ENCODE assay signal across 23 cellular contexts in genomic region chr20:44301285-44301684, GRCh38. TPM values are rescaled to one million over a fixed set of nuclear protein-coding genes. Genes with fewer than 3 reads are reported as not detected.
DNase-seq lines count a peak whose midpoint lies in the region; ATAC-seq, FAIRE-seq and TF ChIP-seq lines count a peak whose summit lies in the region.
"Had no signal": no experiment of that assay in that cellular context is flagged by ENCODE, and none has a peak within 500 bp of the region (broad histone marks: within the 10 kb centered on the region; RNA-seq: fewer than 3 reads in every experiment).

No MANE protein-coding gene starts in this region.

- H3K4me1 ChIP-seq in HepG2 (ENCODE audit: insufficient read depth, low read length), result peaks cover 27% of the 10 kb centered on the region
- peaks cover 0 to 15% (median 0%) of the 10 kb centered on the region in 4 donors for H3K4me1 ChIP-seq in right lobe of liver
- no peaks in the 10 kb centered on the region for H3K4me1 ChIP-seq in RWPE2 (ENCODE audit: insufficient read depth, poor library complexity, severe bottlenecking)
- peaks cover 3% of the 10 kb centered on the region for H3K4me1 ChIP-seq in upper lobe of right lung
- H3K4me1 ChIP-seq in BE2C, result no peaks in the 10 kb centered on the region
- H3K4me1 ChIP-seq: HAP-1 had no signal

- TF ChIP-seq CTCF in HepG2 (CRISPR knock-in tag; IDR thresholded peaks at IDR 0.05) (no peak), right lobe of liver (IDR thresholded peaks at IDR 0.05) (no peak), RWPE2 (IDR thresholded peaks at IDR 0.05; ENCODE audit: poor library complexity, severe bottlenecking) (no peak), nephron (IDR thresholded peaks at IDR 0.05; ENCODE audit: unreplicated experiment in 3 of 3) (no peak), upper lobe of right lung (IDR thresholded peaks at IDR 0.05) (no peak), endothelial cell (IDR thresholded peaks at IDR 0.05; ENCODE audit: unreplicated experiment) (no peak), BE2C (IDR thresholded peaks at IDR 0.05; ENCODE audit: low read depth, low read length) (no peak)

- DNase-seq in HepG2 (ENCODE audit: low spot score) (no peak), right lobe of liver (no peak), RWPE2 (ENCODE audit: low spot score) (peak; percentile 11), upper lobe of right lung (peak; percentile 2), endothelial cell (ENCODE audit: low spot score) (no peak), BE2C (no peak), immature natural killer cell (no peak)
- DNase-seq: ACHN; Calu3; CD4-positive, alpha-beta memory T cell; GM23248; KBM-7 had no signal

- H3K36me3 Mint-ChIP-seq in nephron (ENCODE audit: low read depth) (no peaks in the 10 kb centered on the region), endothelial cell (ENCODE audit: low read depth, unreplicated experiment) (no peaks in the 10 kb centered on the region), immature natural killer cell (peaks cover 0 to 10% (median 0%) of the 10 kb centered on the region in 3 donors)

- H3K9me3 ChIP-seq in HepG2 (ENCODE audit: low read length) (no peaks in the 10 kb centered on the region), right lobe of liver (no peaks in the 10 kb centered on the region), RWPE2 (ENCODE audit: severe bottlenecking) (no peaks in the 10 kb centered on the region), upper lobe of right lung (no peaks in the 10 kb centered on the region), BE2C (no peaks in the 10 kb centered on the region)
- H3K9me3 ChIP-seq: HAP-1 had no signal

- POLR2A ChIA-PET in HepG2 (lab: Yijun Ruan, JAX), result interaction anchor here (1.9 to 2.0 kb wide), 2 partner anchors 9 to 101 kb away, joined by 6 to 11 read pairs; partner anchors contain the start of gene FITM2

- TF ChIP-seq RAD21 in HepG2 (CRISPR knock-in tag; IDR thresholded peaks at IDR 0.05), result no peak

- H3K4me3 ChIP-seq in HepG2 (replicated peaks in 1 of 3; ENCODE audit: insufficient read depth in 1 of 3, low read depth in 2 of 3, low read length in 3 of 3) (no peak overlapping the region), right lobe of liver (no peak overlapping the region), RWPE2 (ENCODE audit: severe bottlenecking) (no peak overlapping the region), upper lobe of right lung (no peak overlapping the region), BE2C (ENCODE audit: low read depth, low read length) (no peak overlapping the region)
- H3K4me3 ChIP-seq: GM23248, HAP-1 had no signal

- TF ChIP-seq EP300 in HepG2 (IDR thresholded peaks at IDR 0.05; ENCODE audit: low read depth in 2 of 2, low read length in 2 of 2), result no peak
- TF ChIP-seq EP300 in HepG2 (CRISPR knock-in tag; IDR thresholded peaks at IDR 0.05; ENCODE audit: borderline replicate concordance), result no peak

- no peaks in the 10 kb centered on the region for H3K27me3 ChIP-seq in HepG2 (ENCODE audit: control insufficient read depth in 1 of 2, insufficient read depth in 2 of 2, low read length in 2 of 2)
- H3K27me3 ChIP-seq in right lobe of liver, result no peaks in the 10 kb centered on the region
- H3K27me3 ChIP-seq in RWPE2 (ENCODE audit: insufficient read depth, poor library complexity, severe bottlenecking), result no peaks in the 10 kb centered on the region
- no peaks in the 10 kb centered on the region for H3K27me3 ChIP-seq in upper lobe of right lung
- H3K27me3 ChIP-seq in BE2C, result no peaks in the 10 kb centered on the region

- H3K79me2 ChIP-seq in HepG2 (ENCODE audit: insufficient read depth, low read length), result no peaks in the 10 kb centered on the region

- no peak overlapping the region for H3K9ac ChIP-seq in HepG2 (ENCODE audit: insufficient read depth, low read depth, low read length)
- H3K9ac ChIP-seq: GM23248 had no signal

- FAIRE-seq in HepG2 (lab: Jason Lieb, UNC), result no peak
- FAIRE-seq: A204.1, G401.6, GM12891 had no signal

- in situ Hi-C loops in HepG2 (cut with HindIII; ENCODE audit: extremely low pct_ligation_motif_present, low pct_unique_long_range_greater_than_20kb), result no loop called here

- no peak for TF ChIP-seq POLR2A in HepG2 (IDR thresholded peaks at IDR 0.05; ENCODE audit: insufficient read depth in 1 of 2, low read depth in 2 of 2, low read length in 2 of 2)
- no peak for TF ChIP-seq POLR2A in right lobe of liver (IDR thresholded peaks at IDR 0.05)

- H3K9me3 Mint-ChIP-seq in nephron, result no peaks in the 10 kb centered on the region
- H3K9me3 Mint-ChIP-seq in endothelial cell (ENCODE audit: unreplicated experiment), result no peaks in the 10 kb centered on the region
- H3K9me3 Mint-ChIP-seq in immature natural killer cell, result no peaks in the 10 kb centered on the region
- H3K9me3 Mint-ChIP-seq: CD4-positive, alpha-beta memory T cell had no signal

- H3K4me1 Mint-ChIP-seq in nephron (peaks cover 13% of the 10 kb centered on the region), endothelial cell (ENCODE audit: unreplicated experiment) (no peaks in the 10 kb centered on the region), immature natural killer cell (peaks cover 0 to 4% of the 10 kb centered on the region in 2 donors)
- H3K4me1 Mint-ChIP-seq: CD14-positive monocyte had no signal

- no peak overlapping the region for H3K4me2 ChIP-seq in HepG2 (ENCODE audit: low read depth, low read length)

- H4K20me1 ChIP-seq in HepG2 (ENCODE audit: insufficient read depth, low read length), result no peaks in the 10 kb centered on the region

- no peak overlapping the region for H3K4me3 Mint-ChIP-seq in nephron
- H3K4me3 Mint-ChIP-seq in endothelial cell (ENCODE audit: unreplicated experiment), result no peak overlapping the region
- no peak overlapping the region for H3K4me3 Mint-ChIP-seq in immature natural killer cell
- H3K4me3 Mint-ChIP-seq: CD14-positive monocyte; CD4-positive, alpha-beta memory T cell; IgD-negative memory B cell had no signal

- H3K27ac Mint-ChIP-seq in nephron (peak overlapping the region; percentile 54 to 80 (median 73)), endothelial cell (ENCODE audit: unreplicated experiment) (no peak overlapping the region), immature natural killer cell (no peak overlapping the region)
- H3K27ac Mint-ChIP-seq: CD14-positive monocyte had no signal

- ATAC-seq in HepG2, result no peak
- ATAC-seq in right lobe of liver, result no peak
- no peak for ATAC-seq in RWPE2 (ENCODE audit: low read depth)
- no peak for ATAC-seq in upper lobe of right lung

- intact Hi-C loops in HepG2 (cut with micrococcal nuclease; ENCODE audit: unreplicated experiment) (no loop called here), right lobe of liver (cut with DNase I) (loop anchor here in 1 of 2 donors (10.0 kb wide), 1 partner anchor 76 kb away; no protein-coding TSS in a partner anchor), upper lobe of right lung (cut with DNase I) (no loop called here)

- CTCF ChIA-PET in HepG2 (lab: Yijun Ruan, JAX; ENCODE audit: low intra/inter-chr PET ratio, low total read pairs), result no interaction called here

- no TSS peak for BruUV-seq in HepG2 (replicated peaks; lab: Mats Ljungman, UMichigan)

- H3K27me3 Mint-ChIP-seq in nephron (ENCODE audit: low read depth) (no peaks in the 10 kb centered on the region), endothelial cell (ENCODE audit: unreplicated experiment) (peaks cover 4% of the 10 kb centered on the region), immature natural killer cell (ENCODE audit: low read depth in 3 of 3) (peaks cover 0 to 2% (median 2%) of the 10 kb centered on the region in 3 donors)
- H3K27me3 Mint-ChIP-seq: CD4-positive, alpha-beta memory T cell; IgD-negative memory B cell had no signal

- H3K27ac ChIP-seq in HepG2 (ENCODE audit: extremely low read length, insufficient read depth, low read length), result peak overlapping the region; percentile 82
- H3K27ac ChIP-seq in right lobe of liver, result no peak overlapping the region
- H3K27ac ChIP-seq in RWPE2 (ENCODE audit: poor library complexity, severe bottlenecking), result no peak overlapping the region
- no peak overlapping the region for H3K27ac ChIP-seq in upper lobe of right lung
- H3K27ac ChIP-seq: GM23248, HL-60 had no signal

- no peak overlapping the region for H2AFZ ChIP-seq in HepG2 (ENCODE audit: low read length)
- H2AFZ ChIP-seq: GM23248 had no signal

- no peaks in the 10 kb centered on the region; a peak in 1 of 5 replicates for H3K36me3 ChIP-seq in HepG2 (replicated peaks in 1 of 2; ENCODE audit: control insufficient read depth in 1 of 2, insufficient read depth in 2 of 2, low read length in 2 of 2)
- H3K36me3 ChIP-seq in right lobe of liver, result no peaks in the 10 kb centered on the region
- H3K36me3 ChIP-seq in RWPE2 (ENCODE audit: low read depth), result no peaks in the 10 kb centered on the region
- peaks cover 4% of the 10 kb centered on the region for H3K36me3 ChIP-seq in upper lobe of right lung
- no peaks in the 10 kb centered on the region for H3K36me3 ChIP-seq in BE2C
- H3K36me3 ChIP-seq: HAP-1 had no signal

RNA-seq across cellular contexts. Expression of gene FITM2, which starts 9.7 kb away (rescaled TPM):
- total RNA-seq in HepG2 (2016; rRNA removed; fragmentation: Illumina TruSeq; extraction: Trizol) (13.6 and 24.5 TPM in 2 replicates), right lobe of liver (1 to 10 TPM; 3.6 to 8.0 (median 6.4) TPM), upper lobe of right lung (12.6 TPM), endothelial cell (ENCODE audit: unreplicated experiment) (2.8 TPM)
- total RNA-seq in HepG2 (2016; cell fraction: cytosol; rRNA removed; fragmentation: Illumina TruSeq; extraction: Trizol; ENCODE audit: low read depth), result 2.8 and 2.9 TPM in 2 replicates
- total RNA-seq in HepG2 (2016; cell fraction: insoluble cytoplasmic fraction; rRNA removed; fragmentation: Illumina TruSeq; extraction: Trizol), result 13.1 and 24.2 TPM in 2 replicates
- total RNA-seq in HepG2 (2016; cell fraction: membrane; rRNA removed; fragmentation: Illumina TruSeq; extraction: Trizol), result 8.8 and 10.2 TPM in 2 replicates
- total RNA-seq in HepG2 (2016; cell fraction: nucleus; rRNA removed; fragmentation: Illumina TruSeq; extraction: Trizol), result 20.0 and 25.7 TPM in 2 replicates
- polyA plus RNA-seq in HepG2 (2011; rRNA removed) (9.6 and 10.4 TPM in 2 replicates), immature natural killer cell (under 1 TPM; 0.15 to 0.89 (median 0.40) TPM)
- 7.7 and 12.9 TPM in 2 replicates for polyA plus RNA-seq in HepG2 (2011; cell fraction: cytosol; rRNA removed)
- polyA plus RNA-seq in HepG2 (2011; cell fraction: nucleus; rRNA removed), result 10.1 and 10.7 TPM in 2 replicates
- polyA plus RNA-seq in HepG2 (2012), result 18.0 and 19.6 TPM in 2 replicates
- 2.4 TPM in 2 replicates for polyA plus RNA-seq in HepG2 (2016; cell fraction: cytosol; fragmentation: Illumina TruSeq; extraction: Trizol; ENCODE audit: low read depth)
- polyA plus RNA-seq in HepG2 (2016; cell fraction: insoluble cytoplasmic fraction; fragmentation: Illumina TruSeq; extraction: Trizol; ENCODE audit: low read depth), result 10.6 and 10.9 TPM in 2 replicates
- 4.4 and 4.9 TPM in 2 replicates for polyA plus RNA-seq in HepG2 (2016; cell fraction: membrane; fragmentation: Illumina TruSeq; extraction: Trizol; ENCODE audit: low read depth)
- polyA plus RNA-seq in HepG2 (2016; cell fraction: nucleus; fragmentation: Illumina TruSeq; extraction: Trizol; ENCODE audit: insufficient read depth, low read depth), result 33.0 and 34.7 TPM in 2 replicates
- polyA minus RNA-seq in HepG2 (2011; rRNA and poly(A)+ RNA removed; ENCODE audit: low replicate concordance), result 11.7 and 21.7 TPM in 2 replicates
- polyA minus RNA-seq in HepG2 (2011; cell fraction: cytosol; rRNA and poly(A)+ RNA removed), result 10.1 and 13.8 TPM in 2 replicates
- 6.7 and 9.0 TPM in 2 replicates for polyA minus RNA-seq in HepG2 (2011; cell fraction: nucleus; rRNA and poly(A)+ RNA removed)
- polyA plus RNA-seq in BE2C (2012; ENCODE audit: insufficient read depth, insufficient read length, low read depth), result 19.5 TPM

RNA-seq across cellular contexts. Expression of gene R3HDML, which starts 35.6 kb away (rescaled TPM):
- not detected in 2 replicates for total RNA-seq in HepG2 (2016; rRNA removed; fragmentation: Illumina TruSeq; extraction: Trizol)
- total RNA-seq in HepG2 (2016; cell fraction: cytosol; rRNA removed; fragmentation: Illumina TruSeq; extraction: Trizol; ENCODE audit: low read depth), result not detected in 2 replicates
- not detected in 2 replicates for total RNA-seq in HepG2 (2016; cell fraction: insoluble cytoplasmic fraction; rRNA removed; fragmentation: Illumina TruSeq; extraction: Trizol)
- total RNA-seq in HepG2 (2016; cell fraction: membrane; rRNA removed; fragmentation: Illumina TruSeq; extraction: Trizol), result not detected in 2 replicates
- total RNA-seq in HepG2 (2016; cell fraction: nucleus; rRNA removed; fragmentation: Illumina TruSeq; extraction: Trizol), result not detected in 2 replicates
- polyA plus RNA-seq in HepG2 (2011; rRNA removed), result not detected in 2 replicates
- not detected in 2 replicates for polyA plus RNA-seq in HepG2 (2011; cell fraction: cytosol; rRNA removed)
- polyA plus RNA-seq in HepG2 (2011; cell fraction: nucleus; rRNA removed), result not detected in 2 replicates
- not detected in 2 replicates for polyA plus RNA-seq in HepG2 (2012)
- not detected in 2 replicates for polyA plus RNA-seq in HepG2 (2016; cell fraction: cytosol; fragmentation: Illumina TruSeq; extraction: Trizol; ENCODE audit: low read depth)
- polyA plus RNA-seq in HepG2 (2016; cell fraction: insoluble cytoplasmic fraction; fragmentation: Illumina TruSeq; extraction: Trizol; ENCODE audit: low read depth), result not detected in 2 replicates
- polyA plus RNA-seq in HepG2 (2016; cell fraction: membrane; fragmentation: Illumina TruSeq; extraction: Trizol; ENCODE audit: low read depth), result not detected in 2 replicates
- not detected in 2 replicates for polyA plus RNA-seq in HepG2 (2016; cell fraction: nucleus; fragmentation: Illumina TruSeq; extraction: Trizol; ENCODE audit: insufficient read depth, low read depth)
- polyA minus RNA-seq in HepG2 (2011; rRNA and poly(A)+ RNA removed; ENCODE audit: low replicate concordance), result not detected in 2 replicates
- polyA minus RNA-seq in HepG2 (2011; cell fraction: cytosol; rRNA and poly(A)+ RNA removed), result not detected in 2 replicates
- polyA minus RNA-seq in HepG2 (2011; cell fraction: nucleus; rRNA and poly(A)+ RNA removed), result not detected in 2 replicates
- total RNA-seq in right lobe of liver, result not detected
- total RNA-seq in upper lobe of right lung, result not detected
- not detected for total RNA-seq in endothelial cell (ENCODE audit: unreplicated experiment)
- not detected for polyA plus RNA-seq in BE2C (2012; ENCODE audit: insufficient read depth, insufficient read length, low read depth)
- not detected for polyA plus RNA-seq in immature natural killer cell
- total RNA-seq: Calu3; CD4-positive, alpha-beta memory T cell; GM23248; H4; HT1080 had no signal
- polyA plus RNA-seq: BJ; CD14-positive monocyte; CD4-positive, alpha-beta memory T cell; GM23248; IgD-negative memory B cell had no signal

RNA-seq across cellular contexts. Expression of gene GDAP1L1, which starts 54.2 kb away (rescaled TPM):
- total RNA-seq in HepG2 (2016; rRNA removed; fragmentation: Illumina TruSeq; extraction: Trizol) (not detected in 2 replicates), right lobe of liver (not detected), upper lobe of right lung (not detected), endothelial cell (ENCODE audit: unreplicated experiment) (1.7 TPM)
- total RNA-seq in HepG2 (2016; cell fraction: cytosol; rRNA removed; fragmentation: Illumina TruSeq; extraction: Trizol; ENCODE audit: low read depth), result not detected in 2 replicates
- not detected in 2 replicates for total RNA-seq in HepG2 (2016; cell fraction: insoluble cytoplasmic fraction; rRNA removed; fragmentation: Illumina TruSeq; extraction: Trizol)
- not detected in 2 replicates for total RNA-seq in HepG2 (2016; cell fraction: membrane; rRNA removed; fragmentation: Illumina TruSeq; extraction: Trizol)
- total RNA-seq in HepG2 (2016; cell fraction: nucleus; rRNA removed; fragmentation: Illumina TruSeq; extraction: Trizol), result not detected in 2 replicates
- polyA plus RNA-seq in HepG2 (2011; rRNA removed) (0.04 and 0.13 TPM in 2 replicates), immature natural killer cell (not detected)
- 0.26 TPM in 1 of 2 replicates, not detected in the other for polyA plus RNA-seq in HepG2 (2011; cell fraction: cytosol; rRNA removed)
- polyA plus RNA-seq in HepG2 (2011; cell fraction: nucleus; rRNA removed), result 0.26 TPM in 1 of 2 replicates, not detected in the other
- polyA plus RNA-seq in HepG2 (2012), result 0.47 and 0.64 TPM in 2 replicates
- polyA plus RNA-seq in HepG2 (2016; cell fraction: cytosol; fragmentation: Illumina TruSeq; extraction: Trizol; ENCODE audit: low read depth), result not detected in 2 replicates
- polyA plus RNA-seq in HepG2 (2016; cell fraction: insoluble cytoplasmic fraction; fragmentation: Illumina TruSeq; extraction: Trizol; ENCODE audit: low read depth), result not detected in 2 replicates
- not detected in 2 replicates for polyA plus RNA-seq in HepG2 (2016; cell fraction: membrane; fragmentation: Illumina TruSeq; extraction: Trizol; ENCODE audit: low read depth)
- not detected in 2 replicates for polyA plus RNA-seq in HepG2 (2016; cell fraction: nucleus; fragmentation: Illumina TruSeq; extraction: Trizol; ENCODE audit: insufficient read depth, low read depth)
- polyA minus RNA-seq in HepG2 (2011; rRNA and poly(A)+ RNA removed; ENCODE audit: low replicate concordance), result not detected in 2 replicates
- not detected in 2 replicates for polyA minus RNA-seq in HepG2 (2011; cell fraction: cytosol; rRNA and poly(A)+ RNA removed)
- polyA minus RNA-seq in HepG2 (2011; cell fraction: nucleus; rRNA and poly(A)+ RNA removed), result not detected in 2 replicates
- polyA plus RNA-seq in BE2C (2012; ENCODE audit: insufficient read depth, insufficient read length, low read depth), result 217 TPM
- total RNA-seq: Calu3; CD4-positive, alpha-beta memory T cell; GM23248; HT1080 had no signal
- polyA plus RNA-seq: BJ, CD14-positive monocyte, GM23248, IgD-negative memory B cell had no signal

RNA-seq across cellular contexts. Expression of gene HNF4A, which starts 54.2 kb away (rescaled TPM):
- total RNA-seq in HepG2 (2016; rRNA removed; fragmentation: Illumina TruSeq; extraction: Trizol) (169 and 190 TPM in 2 replicates), right lobe of liver (100 to 1,000 TPM; 101 to 255 (median 157) TPM), upper lobe of right lung (0.20 TPM), endothelial cell (ENCODE audit: unreplicated experiment) (not detected)
- total RNA-seq in HepG2 (2016; cell fraction: cytosol; rRNA removed; fragmentation: Illumina TruSeq; extraction: Trizol; ENCODE audit: low read depth), result 29.0 and 32.3 TPM in 2 replicates
- total RNA-seq in HepG2 (2016; cell fraction: insoluble cytoplasmic fraction; rRNA removed; fragmentation: Illumina TruSeq; extraction: Trizol), result 151 and 173 TPM in 2 replicates
- 112 and 124 TPM in 2 replicates for total RNA-seq in HepG2 (2016; cell fraction: membrane; rRNA removed; fragmentation: Illumina TruSeq; extraction: Trizol)
- 102 and 116 TPM in 2 replicates for total RNA-seq in HepG2 (2016; cell fraction: nucleus; rRNA removed; fragmentation: Illumina TruSeq; extraction: Trizol)
- polyA plus RNA-seq in HepG2 (2011; rRNA removed) (80.9 and 112 TPM in 2 replicates), immature natural killer cell (not detected)
- 42.6 and 51.4 TPM in 2 replicates for polyA plus RNA-seq in HepG2 (2011; cell fraction: cytosol; rRNA removed)
- 155 and 166 TPM in 2 replicates for polyA plus RNA-seq in HepG2 (2011; cell fraction: nucleus; rRNA removed)
- polyA plus RNA-seq in HepG2 (2012), result 118 and 127 TPM in 2 replicates
- 15.4 and 16.4 TPM in 2 replicates for polyA plus RNA-seq in HepG2 (2016; cell fraction: cytosol; fragmentation: Illumina TruSeq; extraction: Trizol; ENCODE audit: low read depth)
- polyA plus RNA-seq in HepG2 (2016; cell fraction: insoluble cytoplasmic fraction; fragmentation: Illumina TruSeq; extraction: Trizol; ENCODE audit: low read depth), result 119 and 153 TPM in 2 replicates
- 46.6 and 47.5 TPM in 2 replicates for polyA plus RNA-seq in HepG2 (2016; cell fraction: membrane; fragmentation: Illumina TruSeq; extraction: Trizol; ENCODE audit: low read depth)
- polyA plus RNA-seq in HepG2 (2016; cell fraction: nucleus; fragmentation: Illumina TruSeq; extraction: Trizol; ENCODE audit: insufficient read depth, low read depth), result 182 and 192 TPM in 2 replicates
- 4.8 and 366 TPM in 2 replicates for polyA minus RNA-seq in HepG2 (2011; rRNA and poly(A)+ RNA removed; ENCODE audit: low replicate concordance)
- polyA minus RNA-seq in HepG2 (2011; cell fraction: cytosol; rRNA and poly(A)+ RNA removed), result 84.1 and 95.5 TPM in 2 replicates
- 74.7 and 93.0 TPM in 2 replicates for polyA minus RNA-seq in HepG2 (2011; cell fraction: nucleus; rRNA and poly(A)+ RNA removed)
- not detected for polyA plus RNA-seq in BE2C (2012; ENCODE audit: insufficient read depth, insufficient read length, low read depth)
- total RNA-seq: CD4-positive, alpha-beta memory T cell; GM23248; H4 had no signal
- polyA plus RNA-seq: CD14-positive monocyte; CD4-positive, alpha-beta memory T cell; GM23248; IgD-negative memory B cell had no signal

Comparison
In these comparisons a context has a peak if more than half of its experiments do, and no peak if none do; other contexts are left out.
1. DNase-seq: peak in RWPE2 (single experiment) and upper lobe of right lung (single experiment); none in HepG2 (single experiment), right lobe of liver (0 of 3), endothelial cell (single experiment), BE2C (single experiment) and immature natural killer cell (0 of 3).
2. H3K27ac Mint-ChIP-seq: peak in nephron (3 of 3); none in endothelial cell (single experiment) and immature natural killer cell (0 of 6).